Comparison of ENCODE assay signal across 23 cellular contexts in genomic region chr19:19630062-19630414, GRCh38. TPM values are rescaled to one million over a fixed set of nuclear protein-coding genes. Genes with fewer than 3 reads are reported as not detected.
"Had no signal": no experiment of that assay in that cellular context is flagged by ENCODE, and none has a peak within 500 bp of the region (broad histone marks: within the 10 kb centered on the region; RNA-seq: fewer than 3 reads in every experiment).

No MANE protein-coding gene starts in this region.

- H3K27me3 ChIP-seq: colonic mucosa, hepatocyte, neutrophil, pancreas, right atrium auricular region, thyroid gland, upper lobe of right lung had no signal

- H3K9me3 ChIP-seq: colonic mucosa, esophagus muscularis mucosa, pancreas, psoas muscle, right atrium auricular region, thyroid gland, upper lobe of right lung had no signal

- H3K27ac ChIP-seq: colonic mucosa, dorsolateral prefrontal cortex, esophagus muscularis mucosa, neutrophil, psoas muscle, right atrium auricular region, thyroid gland, upper lobe of right lung, WERI-Rb-1 had no signal

- H3K27me3 Mint-ChIP-seq: effector memory CD8-positive, alpha-beta T cell had no signal

- H3K4me3 ChIP-seq: colonic mucosa, dorsolateral prefrontal cortex, esophagus muscularis mucosa, hepatocyte, pancreas, psoas muscle, right atrium auricular region, thyroid gland, upper lobe of right lung had no signal

- DNase-seq: activated CD4-positive, alpha-beta T cell treated with anti-CD3 and anti-CD28 coated beads for 1 hour; activated CD4-positive, alpha-beta T cell treated with anti-CD3 and anti-CD28 coated beads, Interleukin-2, amount 50 U/mL, for 1 hour; colonic mucosa; dorsolateral prefrontal cortex; effector memory CD8-positive, alpha-beta T cell; glutamatergic neuron; left ventricle myocardium superior; mammary epithelial cell; midbrain; psoas muscle; stimulated activated CD4-positive, alpha-beta T cell treated with anti-CD3 and anti-CD28 coated beads, Interleukin-4, amount 100 ng/mL, for 24 hours; stimulated activated naive CD8-positive, alpha-beta T cell treated with anti-CD3 and anti-CD28 coated beads, Interleukin-15, Interleukin-2, amounts not matched to agents 100 U/mL and 50 U/mL, for 24 hours; thyroid gland; upper lobe of right lung; WERI-Rb-1 had no signal

- H3K36me3 ChIP-seq: colonic mucosa, pancreas, right atrium auricular region had no signal

- H3K4me3 Mint-ChIP-seq: T-helper 2 cell treated with Interferon-gamma antibody and Interleukin-4, amounts not matched to agents 5 μg/mL and 100 μg/mL, for 36 hours had no signal

- H3K27ac Mint-ChIP-seq: T-helper 2 cell treated with Interferon-gamma antibody and Interleukin-4, amounts not matched to agents 5 μg/mL and 100 μg/mL, for 36 hours had no signal

- H3K4me1 ChIP-seq: colonic mucosa, pancreas, psoas muscle, upper lobe of right lung had no signal

- H3K9me3 Mint-ChIP-seq: activated naive CD4-positive, alpha-beta T cell treated with anti-CD3 and anti-CD28 coated beads, Interleukin-2, amount 50 U/mL, for 72 hours; effector memory CD8-positive, alpha-beta T cell; T-helper 2 cell treated with Interferon-gamma antibody and Interleukin-4, amounts not matched to agents 5 μg/mL and 100 μg/mL, for 36 hours had no signal

- ATAC-seq: activated naive CD4-positive, alpha-beta T cell treated with anti-CD3 and anti-CD28 coated beads, Interleukin-2, amount 50 U/mL, for 72 hours; effector memory CD8-positive, alpha-beta T cell; left ventricle myocardium superior; pancreas; psoas muscle; SK-N-SH treated with all-trans-retinoic acid at 6 μM for 48 hours; stimulated activated naive CD8-positive, alpha-beta T cell treated with anti-CD3 and anti-CD28 coated beads, Interleukin-15, Interleukin-2, amounts not matched to agents 100 U/mL and 50 U/mL, for 24 hours; upper lobe of right lung had no signal

RNA-seq across cellular contexts. Expression of gene PBX4, which starts 11.6 kb away (rescaled TPM):
- total RNA-seq: right atrium auricular region had no signal
